ENCODE assay signal across 8 cellular contexts in the genomic region with DNA sequence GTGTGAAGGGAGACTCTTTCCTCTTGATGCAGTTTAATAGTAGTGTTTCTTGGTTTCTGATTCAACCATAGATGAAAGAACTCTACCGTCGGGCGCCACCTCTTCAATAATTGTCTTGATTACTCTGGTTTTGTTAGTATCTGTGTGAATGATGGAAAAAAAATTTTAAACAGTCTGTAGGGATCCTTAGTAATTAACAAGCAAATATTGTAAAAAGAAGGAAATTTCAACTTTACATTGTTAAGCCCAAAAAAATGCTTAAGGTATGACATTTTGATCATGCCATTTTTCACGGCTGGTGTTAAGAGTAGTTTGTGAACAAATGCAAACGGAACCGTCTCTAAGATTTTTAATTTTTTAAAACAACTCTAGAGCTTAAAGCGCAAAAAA. TPM values are rescaled to one million over a fixed set of nuclear protein-coding genes. Genes with fewer than 3 reads are reported as not detected.
DNase-seq lines count a peak whose midpoint lies in the region; ATAC-seq, FAIRE-seq and TF ChIP-seq lines count a peak whose summit lies in the region.

No MANE protein-coding gene starts in this region.

- peaks cover 35% of the 10 kb centered on the region for H3F3A ChIP-seq in SK-N-SH (replicated peaks; ENCODE audit: insufficient read depth)

- H3K4me3 Mint-ChIP-seq in activated naive CD8-positive, alpha-beta T cell treated with anti-CD3 and anti-CD28 coated beads, Interleukin-2, amount 10 ng/mL, durations not matched to agents 7 days and 5 days, result peak overlapping the region; percentile 87

- POLR2A ChIA-PET in SK-N-SH (lab: Yijun Ruan, JAX), result interaction anchor here (0.6 to 1.2 kb wide), 3 partner anchors 125 to 866 kb away, joined by 3 to 4 read pairs (median 3); no protein-coding TSS in a partner anchor
- POLR2A ChIA-PET in activated naive CD8-positive, alpha-beta T cell treated with anti-CD3 and anti-CD28 coated beads, Interleukin-2, amount 10 ng/mL, durations not matched to agents 7 days and 5 days (lab: Charles Lee), result interaction anchor here (0.8 to 1.8 kb wide), 5 partner anchors 9 to 871 kb away, joined by 3 to 19 read pairs (median 4); a partner anchor contains a TSS

- peaks cover 9% of the 10 kb centered on the region for H3K27me3 Mint-ChIP-seq in activated naive CD8-positive, alpha-beta T cell treated with anti-CD3 and anti-CD28 coated beads, Interleukin-2, amount 10 ng/mL, durations not matched to agents 7 days and 5 days

- no peak for DNase-seq in SK-N-SH
- DNase-seq in activated naive CD8-positive, alpha-beta T cell treated with anti-CD3 and anti-CD28 coated beads, Interleukin-2, amount 10 ng/mL, durations not matched to agents 7 days and 5 days, result no peak
- no peak for DNase-seq in kidney
- DNase-seq in suprapubic skin (ENCODE audit: low spot score in 2 of 2), result no peak
- no peak for DNase-seq in LoVo (ENCODE audit: low spot score)
- no peak for DNase-seq in NCI-H1092 (lab: John Stamatoyannopoulos, UW)

- peaks cover 21% of the 10 kb centered on the region for H3K36me3 Mint-ChIP-seq in activated naive CD8-positive, alpha-beta T cell treated with anti-CD3 and anti-CD28 coated beads, Interleukin-2, amount 10 ng/mL, durations not matched to agents 7 days and 5 days

- intact Hi-C loops in kidney (cut with DNase I), result no loop called here

- TF ChIP-seq EP300 in SK-N-SH (IDR thresholded peaks at IDR 0.05; ENCODE audit: borderline replicate concordance in 1 of 2, low read depth in 1 of 2, low read length in 1 of 2) (no peak), suprapubic skin (IDR thresholded peaks at IDR 0.05) (no peak)

- ATAC-seq in SK-N-SH treated with all-trans-retinoic acid at 6 μM for 48 hours (no peak), GM21737 (IDR thresholded peaks at IDR 0.05; ENCODE audit: unreplicated experiment) (no peak)
- no peak for ATAC-seq in activated naive CD8-positive, alpha-beta T cell treated with anti-CD3 and anti-CD28 coated beads, Interleukin-2, amount 10 ng/mL, durations not matched to agents 7 days and 5 days (ENCODE audit: low read depth)

- peaks cover 22% of the 10 kb centered on the region for H3K4me1 Mint-ChIP-seq in activated naive CD8-positive, alpha-beta T cell treated with anti-CD3 and anti-CD28 coated beads, Interleukin-2, amount 10 ng/mL, durations not matched to agents 7 days and 5 days

- H3K4me3 ChIP-seq in SK-N-SH (ENCODE audit: low read depth in 2 of 2, low read length in 1 of 2), result peak overlapping the region; percentile 67 to 81
- H3K4me3 ChIP-seq in kidney (ENCODE audit: low read length in 2 of 2), result peak overlapping the region; percentile 87 to 95
- H3K4me3 ChIP-seq in suprapubic skin, result peak overlapping the region; percentile 56

- FAIRE-seq in kidney (lab: Jason Lieb, UNC), result no peak

- peaks cover 1% of the 10 kb centered on the region for H3K9me3 Mint-ChIP-seq in activated naive CD8-positive, alpha-beta T cell treated with anti-CD3 and anti-CD28 coated beads, Interleukin-2, amount 10 ng/mL, durations not matched to agents 7 days and 5 days

- peak overlapping the region; percentile 76 for H3K27ac Mint-ChIP-seq in activated naive CD8-positive, alpha-beta T cell treated with anti-CD3 and anti-CD28 coated beads, Interleukin-2, amount 10 ng/mL, durations not matched to agents 7 days and 5 days

- peak overlapping the region; percentile 66 for H3K9ac ChIP-seq in SK-N-SH
- H3K9ac ChIP-seq in kidney (ENCODE audit: low read length in 2 of 2), result peak overlapping the region; percentile 46 to 58

- TF ChIP-seq CTCF in SK-N-SH (IDR thresholded peaks at IDR 0.05), result no peak
- no peak for TF ChIP-seq CTCF in kidney (IDR thresholded peaks at IDR 0.05; ENCODE audit: borderline replicate concordance, extremely low read depth, insufficient read depth)
- TF ChIP-seq CTCF in suprapubic skin (IDR thresholded peaks at IDR 0.05), result no peak

- H3K9me3 ChIP-seq in SK-N-SH, result no peaks in the 10 kb centered on the region
- no peaks in the 10 kb centered on the region for H3K9me3 ChIP-seq in kidney (ENCODE audit: control insufficient read depth in 1 of 2, low read length in 2 of 2)
- no peaks in the 10 kb centered on the region for H3K9me3 ChIP-seq in suprapubic skin

- CTCF ChIA-PET in SK-N-SH (lab: Yijun Ruan, JAX), result interaction anchor here (0.9 to 2.0 kb wide), 5 partner anchors 15 to 844 kb away, joined by 3 to 9 read pairs (median 3); no protein-coding TSS in a partner anchor

- H3K4me2 ChIP-seq in SK-N-SH, result peak overlapping the region; percentile 68

- H3K27me3 ChIP-seq in SK-N-SH (ENCODE audit: insufficient read depth), result no peaks in the 10 kb centered on the region
- no peaks in the 10 kb centered on the region for H3K27me3 ChIP-seq in suprapubic skin

- WGBS in SK-N-SH (ENCODE audit: low lambda C conversion rate), result 3% methylated on average over 7 of the region's 7 CpGs
- WGBS in suprapubic skin, result 13% methylated on average over 7 of the region's 7 CpGs

- no peaks in the 10 kb centered on the region; a peak in 1 of 4 replicates for H3K4me1 ChIP-seq in SK-N-SH (ENCODE audit: control insufficient read depth in 1 of 2, insufficient read depth in 2 of 2, low read depth in 1 of 2, low read length in 1 of 2)
- H3K4me1 ChIP-seq in kidney (ENCODE audit: control insufficient read depth in 1 of 2, insufficient read depth in 1 of 2, low read depth in 1 of 2, low read length in 2 of 2), result peaks cover 0 to 4% of the 10 kb centered on the region in 2 donors
- peaks cover 20% of the 10 kb centered on the region for H3K4me1 ChIP-seq in suprapubic skin

- no peaks in the 10 kb centered on the region; the same call in none of the 2 replicates for H3K79me2 ChIP-seq in SK-N-SH (ENCODE audit: insufficient read depth)

- H3K9me2 ChIP-seq in SK-N-SH, result no peaks in the 10 kb centered on the region

- TF ChIP-seq RAD21 in SK-N-SH (IDR thresholded peaks at IDR 0.05; ENCODE audit: low read length), result no peak

- H4K20me1 ChIP-seq in SK-N-SH (ENCODE audit: insufficient read depth), result no peaks in the 10 kb centered on the region

- H3K27ac ChIP-seq in SK-N-SH (ENCODE audit: low read depth in 2 of 2, low read length in 1 of 2), result peak overlapping the region; percentile 79 to 81
- peak overlapping the region; percentile 83 to 92 for H3K27ac ChIP-seq in kidney (ENCODE audit: low read depth in 2 of 2, low read length in 2 of 2)
- peak overlapping the region; percentile 92 for H3K27ac ChIP-seq in suprapubic skin

- H2AFZ ChIP-seq in SK-N-SH (ENCODE audit: low read depth), result peak overlapping the region; percentile 83

- no peak for TF ChIP-seq POLR2A in suprapubic skin (IDR thresholded peaks at IDR 0.05)

- H3K36me3 ChIP-seq in SK-N-SH (replicated peaks in 1 of 2; ENCODE audit: control insufficient read depth in 1 of 2, insufficient read depth in 2 of 2, low read length in 1 of 2) (peaks cover 12 to 15% of the 10 kb centered on the region in 2 experiments), kidney (ENCODE audit: control insufficient read depth in 1 of 2, insufficient read depth in 2 of 2, low read length in 2 of 2) (peaks cover 0 to 2% of the 10 kb centered on the region in 2 donors), suprapubic skin (no peaks in the 10 kb centered on the region)

TF ChIP-seq in SK-N-SH, 30 proteins besides CTCF, POLR2A, EP300 and RAD21 (continues in another document):
- TF ChIP-seq ELF1 (IDR thresholded peaks at IDR 0.05) (no peak), NFIC (IDR thresholded peaks at IDR 0.05; ENCODE audit: borderline replicate concordance) (no peak)

TF ChIP-seq in SK-N-SH treated with all-trans-retinoic acid at 6 μM for 48 hours, 23 proteins besides CTCF, POLR2A, EP300 and RAD21:
- TF ChIP-seq GLIS3 (CRISPR knock-in tag; IDR thresholded peaks at IDR 0.05), result no peak
- no peak for TF ChIP-seq CSDC2 (CRISPR knock-in tag; IDR thresholded peaks at IDR 0.05)

RNA-seq across cellular contexts. Expression of a gene that starts 4.1 kb away (rescaled TPM):
- polyA plus RNA-seq in SK-N-SH (2012; rRNA removed) (17.1 and 31.6 TPM in 2 replicates), kidney (ENCODE audit: insufficient read depth, low read depth, low replicate concordance) (50.9 TPM)
- 49.3 and 65.9 TPM in 2 replicates for polyA plus RNA-seq in SK-N-SH (2012; cell fraction: cytosol; rRNA removed)
- 11.0 and 11.7 TPM in 2 replicates for polyA plus RNA-seq in SK-N-SH (2012; cell fraction: nucleus; rRNA removed)
- total RNA-seq in activated naive CD8-positive, alpha-beta T cell treated with anti-CD3 and anti-CD28 coated beads, Interleukin-2, amount 10 ng/mL, durations not matched to agents 7 days and 5 days, result 10 to 100 TPM; 25.7 to 28.6 TPM
- total RNA-seq in kidney (47.9 TPM), suprapubic skin (1,000 to 10,000 TPM; 3,788 to 5,963 (median 5,237) TPM)

RNA-seq across cellular contexts. Expression of a gene that starts 18.6 kb away (rescaled TPM):
- polyA plus RNA-seq in SK-N-SH (2012; rRNA removed), result not detected in 2 replicates
- polyA plus RNA-seq in SK-N-SH (2012; cell fraction: cytosol; rRNA removed), result not detected in 2 replicates
- polyA plus RNA-seq in SK-N-SH (2012; cell fraction: nucleus; rRNA removed), result not detected in 2 replicates
- total RNA-seq in activated naive CD8-positive, alpha-beta T cell treated with anti-CD3 and anti-CD28 coated beads, Interleukin-2, amount 10 ng/mL, durations not matched to agents 7 days and 5 days, result not detected
- total RNA-seq in kidney, result not detected
- not detected for polyA plus RNA-seq in kidney (ENCODE audit: insufficient read depth, low read depth, low replicate concordance)
- 10 to 100 TPM in 2 of 4 donors, 1 to 10 TPM in 2; 1.0 to 32.0 (median 11.6) TPM for total RNA-seq in suprapubic skin

RNA-seq across cellular contexts. Expression of a gene that starts 36.0 kb away (rescaled TPM):
- polyA plus RNA-seq in SK-N-SH (2012; rRNA removed), result not detected in 2 replicates
- polyA plus RNA-seq in SK-N-SH (2012; cell fraction: cytosol; rRNA removed), result not detected in 2 replicates
- not detected in 2 replicates for polyA plus RNA-seq in SK-N-SH (2012; cell fraction: nucleus; rRNA removed)
- total RNA-seq in activated naive CD8-positive, alpha-beta T cell treated with anti-CD3 and anti-CD28 coated beads, Interleukin-2, amount 10 ng/mL, durations not matched to agents 7 days and 5 days, result not detected
- not detected for total RNA-seq in kidney
- not detected for polyA plus RNA-seq in kidney (ENCODE audit: insufficient read depth, low read depth, low replicate concordance)
- 100 to 1,000 TPM in 1 of 4 donors, 10 to 100 TPM in 2, 1 to 10 TPM in 1; 1.9 to 150 (median 39.1) TPM for total RNA-seq in suprapubic skin

RNA-seq across cellular contexts. Expression of a gene that starts 46.3 kb away (rescaled TPM):
- polyA plus RNA-seq in SK-N-SH (2012; rRNA removed) (not detected in 2 replicates), kidney (ENCODE audit: insufficient read depth, low read depth, low replicate concordance) (not detected)
- polyA plus RNA-seq in SK-N-SH (2012; cell fraction: cytosol; rRNA removed), result not detected in 2 replicates
- not detected in 2 replicates for polyA plus RNA-seq in SK-N-SH (2012; cell fraction: nucleus; rRNA removed)
- total RNA-seq in activated naive CD8-positive, alpha-beta T cell treated with anti-CD3 and anti-CD28 coated beads, Interleukin-2, amount 10 ng/mL, durations not matched to agents 7 days and 5 days, result not detected
- total RNA-seq in kidney (not detected), suprapubic skin (1 to 10 TPM in 2 of 4 donors, under 1 TPM in 2; 0.34 to 7.2 (median 1.8) TPM)

RNA-seq across cellular contexts. Expression of a gene that starts 48.7 kb away (rescaled TPM):
- not detected in 2 replicates for polyA plus RNA-seq in SK-N-SH (2012; rRNA removed)
- not detected in 2 replicates for polyA plus RNA-seq in SK-N-SH (2012; cell fraction: cytosol; rRNA removed)
- polyA plus RNA-seq in SK-N-SH (2012; cell fraction: nucleus; rRNA removed), result not detected in 2 replicates
- not detected for total RNA-seq in activated naive CD8-positive, alpha-beta T cell treated with anti-CD3 and anti-CD28 coated beads, Interleukin-2, amount 10 ng/mL, durations not matched to agents 7 days and 5 days
- total RNA-seq in kidney, result not detected
- polyA plus RNA-seq in kidney (ENCODE audit: insufficient read depth, low read depth, low replicate concordance), result not detected
- total RNA-seq in suprapubic skin, result not detected

Comparison
In these comparisons a context has a peak if more than half of its experiments do, and no peak if none do; other contexts are left out.
1. RNA of a gene that starts 4.1 kb away (total RNA-seq): 3,788 to 5,963 TPM in suprapubic skin; 47.9 TPM in kidney (single experiment) and 25.7 to 28.6 TPM in activated naive CD8-positive, alpha-beta T cell treated with anti-CD3 and anti-CD28 coated beads, Interleukin-2, amount 10 ng/mL, durations not matched to agents 7 days and 5 days; every median in the first group is over 10 times any median in the second.
2. Peak in every context shown above with its lines, with median percentiles within 50 percentile points of each other: H3K27ac ChIP-seq and H3K4me3 ChIP-seq.